ENCODE assay signal across 11 cellular contexts in the genomic region with DNA sequence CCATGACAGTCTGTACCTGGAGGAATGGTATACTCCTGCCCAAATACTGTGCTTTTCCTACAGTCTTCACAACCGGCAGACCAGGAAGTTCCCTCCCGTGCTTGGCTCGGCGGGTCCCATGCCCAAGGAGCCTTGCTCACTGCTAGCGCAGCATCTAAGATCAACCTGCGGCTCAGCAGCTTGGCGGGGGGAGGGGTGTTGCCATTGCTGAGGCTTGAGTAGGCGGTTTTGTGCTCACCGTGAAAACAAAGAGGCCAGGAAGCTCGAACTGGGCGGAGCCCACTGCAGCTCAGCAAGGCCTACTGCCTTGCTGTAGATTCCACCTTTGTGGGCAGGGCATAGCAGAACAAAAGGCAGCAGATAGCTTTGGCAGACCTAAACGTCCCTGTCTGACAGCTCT.
DNase-seq lines count a peak whose midpoint lies in the region; ATAC-seq and TF ChIP-seq lines count a peak whose summit lies in the region.
"Had no signal": no experiment of that assay in that cellular context is flagged by ENCODE, and none has a peak within 500 bp of the region (broad histone marks: within the 10 kb centered on the region; RNA-seq: fewer than 3 reads in every experiment).

No MANE protein-coding gene starts in this region.

- TF ChIP-seq POLR2A in suprapubic skin (IDR thresholded peaks at IDR 0.05), result no peak

- peaks cover 0 to 18% (median 9%) of the 10 kb centered on the region in 8 donors for H3K9me3 Mint-ChIP-seq in CD4-positive, alpha-beta memory T cell

- no peaks in the 10 kb centered on the region for H3K36me3 ChIP-seq in CD4-positive, alpha-beta memory T cell (ENCODE audit: insufficient read depth, low read length)
- no peaks in the 10 kb centered on the region for H3K36me3 ChIP-seq in suprapubic skin

- no peak for ATAC-seq in HG03175 (IDR thresholded peaks at IDR 0.05; ENCODE audit: unreplicated experiment)

- no peaks in the 10 kb centered on the region for H3K9me3 ChIP-seq in CD4-positive, alpha-beta memory T cell (ENCODE audit: control insufficient read depth in 1 of 2, low read length in 2 of 2)
- H3K9me3 ChIP-seq in suprapubic skin, result no peaks in the 10 kb centered on the region

- TF ChIP-seq CTCF in suprapubic skin (IDR thresholded peaks at IDR 0.05), result no peak

- CTCF ChIA-PET in CD4-positive, alpha-beta memory T cell (lab: Charles Lee; ENCODE audit: partially characterized antibody), result interaction anchor here (2.4 kb wide), 1 partner anchor 13 kb away, joined by 7 read pairs; no protein-coding TSS in a partner anchor

- intact Hi-C loops in CD4-positive, alpha-beta memory T cell (cut with micrococcal nuclease), result loop anchor here (5.0 kb wide), 1 partner anchor 304 kb away; no protein-coding TSS in a partner anchor

- H3K36me3 Mint-ChIP-seq in CD4-positive, alpha-beta memory T cell, result peaks cover 3 to 5% of the 10 kb centered on the region in 2 donors

- H3K27ac Mint-ChIP-seq in CD4-positive, alpha-beta memory T cell, result peak overlapping the region in 5 of 7 donors; percentile 28 to 86 (median 72)

- no peak for TF ChIP-seq EP300 in suprapubic skin (IDR thresholded peaks at IDR 0.05)

- H3K4me3 Mint-ChIP-seq in CD4-positive, alpha-beta memory T cell, result peak overlapping the region; percentile 20 to 77 (median 69)

- peaks cover 6 to 22% (median 14%) of the 10 kb centered on the region in 4 donors for H3K4me1 Mint-ChIP-seq in CD4-positive, alpha-beta memory T cell

- peaks cover 13% of the 10 kb centered on the region for H3K4me1 ChIP-seq in CD4-positive, alpha-beta memory T cell (ENCODE audit: insufficient read depth, low read length)
- no peaks in the 10 kb centered on the region for H3K4me1 ChIP-seq in suprapubic skin

- no peak overlapping the region for H3K27ac ChIP-seq in CD4-positive, alpha-beta memory T cell (ENCODE audit: low read depth, low read length)
- H3K27ac ChIP-seq in suprapubic skin, result no peak overlapping the region
- H3K27ac ChIP-seq: VCaP had no signal

- 62% methylated on average over 10 of the region's 12 CpGs for WGBS in suprapubic skin

- DNase-seq in CD4-positive, alpha-beta memory T cell, result peak; percentile 59 to 73 (median 68)
- DNase-seq in activated CD4-positive, alpha-beta T cell treated with anti-CD3 and anti-CD28 coated beads for 48 hours, result peak; percentile 72
- DNase-seq in activated gamma-delta T cell treated with anti-CD3 and anti-CD28 coated beads, Interleukin-2, amount 50 U/mL, for 16 hours (ENCODE audit: low read depth), result peak; percentile 19
- peak; percentile 74 for DNase-seq in stimulated activated CD4-positive, alpha-beta T cell treated with anti-CD3 and anti-CD28 coated beads, Interleukin-15, amount 100 ng/mL, for 24 hours
- no peak for DNase-seq in suprapubic skin (ENCODE audit: low spot score in 2 of 2)
- no peak for DNase-seq in Kasumi-1 (lab: John Stamatoyannopoulos, UW)
- DNase-seq in GOT3 (lab: John Stamatoyannopoulos, UW), result no peak
- DNase-seq: ACHN, occipital lobe had no signal

- H3K27me3 ChIP-seq in CD4-positive, alpha-beta memory T cell (ENCODE audit: insufficient read depth, low read length), result no peaks in the 10 kb centered on the region
- H3K27me3 ChIP-seq in suprapubic skin, result no peaks in the 10 kb centered on the region

- no peak overlapping the region for H3K4me3 ChIP-seq in CD4-positive, alpha-beta memory T cell (ENCODE audit: low read length in 2 of 2)
- H3K4me3 ChIP-seq in suprapubic skin, result no peak overlapping the region

- POLR2A ChIA-PET in CD4-positive, alpha-beta memory T cell (lab: Charles Lee; ENCODE audit: partially characterized antibody), result interaction anchor here (1.1 to 2.1 kb wide), 3 partner anchors 304 to 623 kb away, joined by 3 to 9 read pairs (median 8); partner anchors contain the start of genes IGBP1 and TAF1

- peaks cover 0 to 6% of the 10 kb centered on the region in 2 donors for H3K27me3 Mint-ChIP-seq in CD4-positive, alpha-beta memory T cell

Comparison
In these comparisons a context has a peak if more than half of its experiments do, and no peak if none do; other contexts are left out.
1. DNase-seq: peak in CD4-positive, alpha-beta memory T cell (5 of 5), activated CD4-positive, alpha-beta T cell treated with anti-CD3 and anti-CD28 coated beads for 48 hours (single experiment), activated gamma-delta T cell treated with anti-CD3 and anti-CD28 coated beads, Interleukin-2, amount 50 U/mL, for 16 hours (single experiment) and stimulated activated CD4-positive, alpha-beta T cell treated with anti-CD3 and anti-CD28 coated beads, Interleukin-15, amount 100 ng/mL, for 24 hours (single experiment); none in suprapubic skin (0 of 2), Kasumi-1 (0 of 2) and GOT3 (single experiment).